ENCODE assay signal across 10 cellular contexts in genomic region chr5:175417384-175417783, GRCh38. TPM values are rescaled to one million over a fixed set of nuclear protein-coding genes. Genes with fewer than 3 reads are reported as not detected.
"Had no signal": no experiment of that assay in that cellular context is flagged by ENCODE, and none has a peak within 500 bp of the region (broad histone marks: within the 10 kb centered on the region; RNA-seq: fewer than 3 reads in every experiment).

No MANE protein-coding gene starts in this region.

- H3K4me3 ChIP-seq: GM23248, HAP-1, K562 had no signal

- H2AFZ ChIP-seq: GM23248 had no signal

- H3K4me1 ChIP-seq: HAP-1 had no signal

- ATAC-seq: HepG2, K562 had no signal

- H3K9ac ChIP-seq: GM23248 had no signal

- H3K36me3 ChIP-seq: HAP-1 had no signal

- H3K27ac ChIP-seq: GM23248, HL-60 had no signal

- FAIRE-seq: HepG2, K562 had no signal

- H3K9me3 ChIP-seq: HAP-1 had no signal

- DNase-seq: GM23248, GOT3, H7, HFFc6, KG1 had no signal

RNA-seq across cellular contexts. Expression of gene DRD1, which starts 26.6 kb away (rescaled TPM):
- total RNA-seq: GM23248, HepG2, HFFc6, HT1080, K562 had no signal
- polyA plus RNA-seq: GM23248, HepG2, K562 had no signal
